ENCODE assay signal across 1 cellular context in the genomic region with DNA sequence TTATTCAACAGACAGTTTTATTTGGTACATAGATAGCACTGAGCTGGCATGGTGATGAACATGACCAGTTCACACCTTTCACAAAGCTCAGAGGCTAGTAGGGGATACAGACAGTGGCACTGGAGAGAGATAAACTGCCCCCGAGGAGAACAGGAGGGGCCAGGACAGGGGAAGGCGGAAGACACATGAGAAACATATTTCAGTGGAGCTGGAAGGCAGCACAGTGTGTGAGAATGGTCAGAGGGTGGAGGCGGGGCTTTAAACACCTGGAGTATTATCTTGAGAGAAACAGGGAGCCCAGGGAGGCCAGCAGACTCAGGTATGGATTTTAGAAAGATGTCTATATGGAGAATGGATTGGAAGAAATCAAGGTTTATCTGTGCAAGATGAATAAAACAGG.
TF ChIP-seq lines count a peak whose summit lies in the region.

No MANE protein-coding gene starts in this region.

TF ChIP-seq in HepG2, 621 proteins besides CTCF, POLR2A, EP300 and RAD21:
- TF ChIP-seq ZNF30 (CRISPR knock-in tag; IDR thresholded peaks at IDR 0.05) = no peak
TF ChIP-seq in HepG2: peak in this region for 0.
